ENCODE assay signal across 17 cellular contexts in genomic region chr12:58847876-58848600, GRCh38.
A peak's percentile ranks its signal among the peaks of the same experiment; 100 is the strongest.
DNase-seq lines count a peak whose midpoint lies in the region; TF ChIP-seq lines count a peak whose summit lies in the region.
"Had no signal": no experiment of that assay in that cellular context is flagged by ENCODE, and none has a peak within 500 bp of the region (broad histone marks: within the 10 kb centered on the region; RNA-seq: fewer than 3 reads in every experiment).

No MANE protein-coding gene starts in this region.

- H3K79me2 ChIP-seq in trophoblast cell (ENCODE audit: control insufficient read depth, insufficient read depth, low read length, poor library complexity): no peaks in the 10 kb centered on the region

- H3K4me1 ChIP-seq in tibial nerve: peaks cover 0 to 8% (median 0%) of the 10 kb centered on the region in 4 donors
- peaks cover 0 to 2% of the 10 kb centered on the region in 2 experiments for H3K4me1 ChIP-seq in trophoblast cell (ENCODE audit: control insufficient read depth in 1 of 2, insufficient read depth in 2 of 2, low read length in 2 of 2)
- no peaks in the 10 kb centered on the region for H3K4me1 ChIP-seq in mesenchymal stem cell (ENCODE audit: control insufficient read depth, insufficient read depth, low read depth, low read length)
- H3K4me1 ChIP-seq: adrenal gland, left ventricle myocardium inferior, right lobe of liver, SJSA1 had no signal

- no peak for TF ChIP-seq POLR2A in tibial nerve (IDR thresholded peaks at IDR 0.05)

- H3K36me3 ChIP-seq in SK-N-MC (ENCODE audit: insufficient read depth, low read length) (no peaks in the 10 kb centered on the region), tibial nerve (no peaks in the 10 kb centered on the region), trophoblast cell (ENCODE audit: control insufficient read depth in 1 of 2, insufficient read depth in 2 of 2, low read length in 2 of 2) (no peaks in the 10 kb centered on the region), mesenchymal stem cell (ENCODE audit: control insufficient read depth in 1 of 2, insufficient read depth in 2 of 2, low read depth in 1 of 2, low read length in 2 of 2) (peaks cover 0 to 4% of the 10 kb centered on the region in 2 experiments)
- H3K36me3 ChIP-seq: adrenal gland, left ventricle myocardium inferior, right lobe of liver, SJSA1, stomach had no signal

- 33 to 36% methylated on average over 5 of the region's 5 CpGs for WGBS in tibial nerve, 2 donors
- no CpG with 5 or more reads among the region's 5 CpGs for WGBS in trophoblast cell (ENCODE audit: extremely low coverage, insufficient coverage, insufficient read length)
- WGBS in mesenchymal stem cell: 42% methylated on average over 5 of the region's 5 CpGs

- H4K12ac ChIP-seq in trophoblast cell (ENCODE audit: low read depth, low read length): no peak overlapping the region

- H3K4me2 ChIP-seq in trophoblast cell (ENCODE audit: low read length): no peak overlapping the region
- H3K4me2 ChIP-seq in mesenchymal stem cell (ENCODE audit: low read length, poor library complexity, severe bottlenecking): no peak overlapping the region

- H3K27ac ChIP-seq in SK-N-MC (no peak overlapping the region), tibial nerve (no peak overlapping the region), trophoblast cell (ENCODE audit: low read depth, low read length) (no peak overlapping the region), mesenchymal stem cell (ENCODE audit: low read length, poor library complexity, severe bottlenecking) (no peak overlapping the region)
- H3K27ac ChIP-seq: adrenal gland, left ventricle myocardium inferior, right lobe of liver, SJSA1, stomach had no signal

- H4K8ac ChIP-seq in trophoblast cell (ENCODE audit: low read depth, low read length) (no peak overlapping the region), mesenchymal stem cell (ENCODE audit: low read length) (no peak overlapping the region)

- H3K79me1 ChIP-seq in trophoblast cell (ENCODE audit: low read length): no peaks in the 10 kb centered on the region
- no peaks in the 10 kb centered on the region for H3K79me1 ChIP-seq in mesenchymal stem cell (replicated peaks; ENCODE audit: low read length, poor library complexity, severe bottlenecking)

- H2AFZ ChIP-seq in trophoblast cell (ENCODE audit: insufficient read depth, low read length, poor library complexity) (no peak overlapping the region), mesenchymal stem cell (ENCODE audit: low read depth, low read length) (no peak overlapping the region)

- no peaks in the 10 kb centered on the region for H3K9me3 ChIP-seq in SK-N-MC (ENCODE audit: low read depth, low read length)
- no peaks in the 10 kb centered on the region for H3K9me3 ChIP-seq in tibial nerve
- H3K9me3 ChIP-seq in trophoblast cell (ENCODE audit: insufficient read depth, low read depth, low read length): no peaks in the 10 kb centered on the region
- no peaks in the 10 kb centered on the region for H3K9me3 ChIP-seq in mesenchymal stem cell (ENCODE audit: control insufficient read depth, low read length)
- H3K9me3 ChIP-seq: adrenal gland, left ventricle myocardium inferior, right lobe of liver, SJSA1, stomach had no signal

- no peaks in the 10 kb centered on the region for H3K9me3 Mint-ChIP-seq in Calu3 (ENCODE audit: low read depth, unreplicated experiment)
- H3K9me3 Mint-ChIP-seq: endodermal cell had no signal

- no peak overlapping the region for H2BK5ac ChIP-seq in trophoblast cell (ENCODE audit: low read depth, low read length, poor library complexity)
- H2BK5ac ChIP-seq in mesenchymal stem cell (ENCODE audit: low read depth, low read length, poor library complexity, severe bottlenecking): no peak overlapping the region

- CTCF ChIA-PET in Calu3 (lab: Charles Lee): no interaction called here

- no peak overlapping the region for H3K4me3 Mint-ChIP-seq in Calu3 (ENCODE audit: low read depth, unreplicated experiment)
- H3K4me3 Mint-ChIP-seq: CD4-positive, alpha-beta memory T cell; endodermal cell; T-helper 2 cell treated with Interferon-gamma antibody and Interleukin-4, amounts not matched to agents 5 μg/mL and 100 μg/mL, for 36 hours had no signal

- no peak overlapping the region for H2AK5ac ChIP-seq in trophoblast cell (ENCODE audit: low read length)
- H2AK5ac ChIP-seq in mesenchymal stem cell (ENCODE audit: low read length, severe bottlenecking): no peak overlapping the region

- H3K27me3 ChIP-seq in tibial nerve (no peaks in the 10 kb centered on the region), trophoblast cell (ENCODE audit: insufficient read depth, low read length) (no peaks in the 10 kb centered on the region), mesenchymal stem cell (ENCODE audit: control insufficient read depth in 1 of 2, insufficient read depth in 1 of 2, low read length in 2 of 2) (no peaks in the 10 kb centered on the region)
- H3K27me3 ChIP-seq: adrenal gland, right lobe of liver, SJSA1, stomach had no signal

- no peak for TF ChIP-seq EP300 in tibial nerve (IDR thresholded peaks at IDR 0.05)

- no peak overlapping the region for H3K18ac ChIP-seq in trophoblast cell (ENCODE audit: low read length)
- no peak overlapping the region for H3K18ac ChIP-seq in mesenchymal stem cell (ENCODE audit: low read depth in 1 of 2, low read length in 2 of 2)

- DNase-seq in DMS79 treated with DMSO at 0.1 percent for 48 hours (lab: John Stamatoyannopoulos, UW): peak; percentile 47
- DNase-seq in NCI-H1694 treated with DMSO at 0.1 percent for 48 hours (lab: John Stamatoyannopoulos, UW): peak; percentile 10
- peak; percentile 77 for DNase-seq in SK-N-MC (ENCODE audit: low read depth, low spot score)
- peak; percentile 23 for DNase-seq in kidney tubule cell (ENCODE audit: low spot score)
- no peak for DNase-seq in tibial nerve (ENCODE audit: low spot score in 2 of 2)
- no peak for DNase-seq in trophoblast cell
- no peak for DNase-seq in mesenchymal stem cell
- no peak for DNase-seq in Calu3
- DNase-seq: activated effector memory CD4-positive, alpha-beta T cell treated with anti-CD3 and anti-CD28 coated beads, Interleukin-2, amount 50 U/mL, for 16 hours; adrenal gland; CD4-positive, alpha-beta memory T cell; endodermal cell; left ventricle myocardium inferior; right lobe of liver; stomach had no signal

- H3K23ac ChIP-seq in trophoblast cell (ENCODE audit: low read length) (no peak overlapping the region), mesenchymal stem cell (ENCODE audit: low read length in 2 of 2) (no peak overlapping the region)

- no peak overlapping the region for H2BK15ac ChIP-seq in mesenchymal stem cell (ENCODE audit: low read depth, poor library complexity, severe bottlenecking)

- H3K14ac ChIP-seq in trophoblast cell (ENCODE audit: low read length): no peak overlapping the region
- no peak overlapping the region for H3K14ac ChIP-seq in mesenchymal stem cell (ENCODE audit: low read length in 2 of 2)

- TF ChIP-seq CTCF in tibial nerve (IDR thresholded peaks at IDR 0.05) (no peak), Calu3 (IDR thresholded peaks at IDR 0.05; ENCODE audit: unreplicated experiment) (no peak)

- H3K4me3 ChIP-seq in SK-N-MC: peak overlapping the region; percentile 64
- no peak overlapping the region for H3K4me3 ChIP-seq in tibial nerve
- no peak overlapping the region for H3K4me3 ChIP-seq in trophoblast cell (ENCODE audit: low read depth, low read length)
- no peak overlapping the region for H3K4me3 ChIP-seq in mesenchymal stem cell (ENCODE audit: insufficient read depth in 1 of 2, low read depth in 1 of 2, low read length in 2 of 2)
- H3K4me3 ChIP-seq: adrenal gland, left ventricle myocardium inferior, right lobe of liver, SJSA1, stomach had no signal

- H3K27ac Mint-ChIP-seq in Calu3 (ENCODE audit: unreplicated experiment): no peak overlapping the region
- H3K27ac Mint-ChIP-seq: CD4-positive, alpha-beta memory T cell; endodermal cell; T-helper 2 cell treated with Interferon-gamma antibody and Interleukin-4, amounts not matched to agents 5 μg/mL and 100 μg/mL, for 36 hours had no signal

- H2BK12ac ChIP-seq in trophoblast cell (ENCODE audit: low read length) (no peak overlapping the region), mesenchymal stem cell (ENCODE audit: low read length in 2 of 2) (no peak overlapping the region)

- intact Hi-C loops in Calu3 (cut with micrococcal nuclease; ENCODE audit: unreplicated experiment): no loop called here

- H3K4me1 Mint-ChIP-seq in Calu3 (ENCODE audit: low read depth, unreplicated experiment): no peaks in the 10 kb centered on the region
- H3K4me1 Mint-ChIP-seq: CD4-positive, alpha-beta memory T cell; endodermal cell had no signal

- no TSS peak for BruUV-seq in Calu3 (replicated peaks; lab: Mats Ljungman, UMichigan)

- H2BK120ac ChIP-seq in trophoblast cell (ENCODE audit: insufficient read depth, low read length, poor library complexity): no peak overlapping the region
- no peak overlapping the region for H2BK120ac ChIP-seq in mesenchymal stem cell (ENCODE audit: low read depth, low read length)

- peaks cover 17% of the 10 kb centered on the region for H3K36me3 Mint-ChIP-seq in Calu3 (ENCODE audit: insufficient read depth, unreplicated experiment)
- H3K36me3 Mint-ChIP-seq: CD4-positive, alpha-beta memory T cell had no signal

- H3K9ac ChIP-seq in SK-N-MC (ENCODE audit: insufficient read length): no peak overlapping the region
- no peak overlapping the region for H3K9ac ChIP-seq in trophoblast cell (ENCODE audit: low read length)
- no peak overlapping the region for H3K9ac ChIP-seq in mesenchymal stem cell (ENCODE audit: low read length)

- H3K27me3 Mint-ChIP-seq in Calu3 (ENCODE audit: unreplicated experiment): no peaks in the 10 kb centered on the region
- H3K27me3 Mint-ChIP-seq: CD4-positive, alpha-beta memory T cell had no signal

- no peak overlapping the region for H4K91ac ChIP-seq in trophoblast cell (ENCODE audit: low read depth, low read length)
- no peak overlapping the region for H4K91ac ChIP-seq in mesenchymal stem cell (ENCODE audit: low read length)

- H3K4ac ChIP-seq in trophoblast cell (ENCODE audit: low read depth, low read length) (no peak overlapping the region), mesenchymal stem cell (ENCODE audit: low read depth in 1 of 2, low read length in 2 of 2) (no peak overlapping the region)

Comparison
In these comparisons a context has a peak if more than half of its experiments do, and no peak if none do; other contexts are left out.
1. DNase-seq: peak in DMS79 treated with DMSO at 0.1 percent for 48 hours (single experiment), NCI-H1694 treated with DMSO at 0.1 percent for 48 hours (single experiment), SK-N-MC (single experiment) and kidney tubule cell (single experiment); none in tibial nerve (0 of 2), trophoblast cell (0 of 2), mesenchymal stem cell (single experiment) and Calu3 (single experiment).